ENCODE assay signal across 1 cellular context in the genomic region with DNA sequence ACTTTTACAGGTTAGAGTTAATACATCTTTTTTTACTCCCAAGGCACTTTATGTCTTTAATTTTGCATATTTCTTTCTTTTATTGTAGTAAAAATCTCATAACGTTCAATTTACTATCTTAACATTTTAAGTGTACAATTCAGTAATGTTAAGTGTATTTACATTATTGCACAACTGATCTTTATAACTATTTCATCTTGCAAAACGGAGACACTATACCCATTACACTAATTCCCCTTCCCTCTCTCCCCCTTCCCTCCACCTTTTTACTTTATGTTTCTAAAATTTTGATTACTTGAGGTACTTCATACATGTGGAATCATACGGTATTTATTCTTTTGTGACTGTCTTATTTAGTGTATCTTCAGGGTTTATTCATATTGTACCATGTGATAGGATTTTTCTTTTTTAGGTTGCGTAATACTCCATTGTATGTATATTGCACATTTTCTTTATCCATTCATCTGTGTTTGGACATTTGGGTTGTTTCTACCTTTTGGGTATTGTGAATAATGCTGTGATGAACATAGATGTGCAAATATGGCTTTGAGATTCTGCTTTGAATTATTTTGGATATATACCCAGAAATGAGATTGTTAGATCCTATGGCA.
TF ChIP-seq lines count a peak whose summit lies in the region.

No MANE protein-coding gene starts in this region.

TF ChIP-seq in H1, 55 proteins besides CTCF, POLR2A, EP300 and RAD21:
- peak; percentile 56; the same call in 1 of the 2 replicates for TF ChIP-seq CEBPB (IDR thresholded peaks at IDR 0.05; ENCODE audit: low read depth, low read length)
- TF ChIP-seq SIX5 (IDR thresholded peaks at IDR 0.05; ENCODE audit: low read depth, low read length), result no peak
